ENCODE assay signal across 18 cellular contexts in the genomic region with DNA sequence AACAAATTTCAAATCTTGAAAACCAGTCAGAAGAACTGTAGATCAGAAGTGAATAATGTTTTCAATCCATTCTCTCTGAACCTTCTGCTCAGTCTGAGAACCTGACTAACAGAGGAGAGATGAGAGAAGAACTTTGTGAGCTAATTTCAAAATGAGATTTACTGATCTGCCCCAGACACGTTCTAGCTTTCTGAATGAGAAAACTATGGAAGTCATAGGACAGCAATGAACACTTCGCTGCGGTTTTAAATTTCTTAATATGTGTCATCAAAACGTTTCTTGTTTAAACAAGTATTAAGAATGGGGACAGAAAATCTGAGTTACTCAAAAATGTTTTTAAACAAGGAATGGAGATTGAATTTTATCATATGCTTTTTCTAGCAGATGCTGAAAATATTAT.
DNase-seq lines count a peak whose midpoint lies in the region; ATAC-seq and TF ChIP-seq lines count a peak whose summit lies in the region.
"Had no signal": no experiment of that assay in that cellular context is flagged by ENCODE, and none has a peak within 500 bp of the region (broad histone marks: within the 10 kb centered on the region; RNA-seq: fewer than 3 reads in every experiment).

No MANE protein-coding gene starts in this region.

- H3K27ac ChIP-seq in H9 (ENCODE audit: insufficient read length, low read depth, low read length) (no peak overlapping the region), RWPE2 (ENCODE audit: poor library complexity, severe bottlenecking) (no peak overlapping the region), osteoblast (ENCODE audit: low read depth, low read length) (peak overlapping the region; percentile 33), GM23338 (ENCODE audit: low read depth) (no peak overlapping the region), adrenal gland (no peak overlapping the region)
- H3K27ac ChIP-seq: 22Rv1, sigmoid colon, SJCRH30 had no signal

- H3K36me3 ChIP-seq in RWPE2 (ENCODE audit: low read depth) (no peaks in the 10 kb centered on the region), osteoblast (ENCODE audit: insufficient read depth, low read length) (no peaks in the 10 kb centered on the region), GM23338 (ENCODE audit: insufficient read depth) (no peaks in the 10 kb centered on the region), adrenal gland (replicated peaks in 1 of 2) (no peaks in the 10 kb centered on the region)
- H3K36me3 ChIP-seq: sigmoid colon, SJCRH30 had no signal

- no peak overlapping the region for H3K4ac ChIP-seq in H9 (ENCODE audit: low read depth, low read length)

- no peak overlapping the region for H3K9ac ChIP-seq in H9 (ENCODE audit: extremely low read depth, insufficient read length, low read length)

- no peaks in the 10 kb centered on the region for H3K79me2 ChIP-seq in H9 (ENCODE audit: insufficient read depth, low read length)
- no peaks in the 10 kb centered on the region for H3K79me2 ChIP-seq in osteoblast (ENCODE audit: insufficient read depth, low read length)
- H3K79me2 ChIP-seq in GM23338 (replicated peaks; ENCODE audit: insufficient read depth) = no peaks in the 10 kb centered on the region

- H3K4me2 ChIP-seq in H9 (ENCODE audit: insufficient read depth, insufficient read length, low read length) = no peak overlapping the region
- H3K4me2 ChIP-seq in osteoblast (ENCODE audit: insufficient read depth, low read length) = no peak overlapping the region
- H3K4me2 ChIP-seq in GM23338 = no peak overlapping the region

- no peak overlapping the region for H3K23ac ChIP-seq in H9 (ENCODE audit: insufficient read length, low read depth, low read length)

- no peaks in the 10 kb centered on the region for H3K79me1 ChIP-seq in H9 (ENCODE audit: insufficient read depth, low read depth, low read length, poor library complexity, severe bottlenecking)

- H3K56ac ChIP-seq in H9 (ENCODE audit: insufficient read length, low read depth, low read length) = no peak overlapping the region

- no peaks in the 10 kb centered on the region for H4K20me1 ChIP-seq in H9 (ENCODE audit: control insufficient read depth, insufficient read depth, insufficient read length)
- no peaks in the 10 kb centered on the region for H4K20me1 ChIP-seq in osteoblast (ENCODE audit: insufficient read depth, low read length)
- no peaks in the 10 kb centered on the region for H4K20me1 ChIP-seq in GM23338 (replicated peaks; ENCODE audit: insufficient read depth)

- no peaks in the 10 kb centered on the region for H3F3A ChIP-seq in GM23338 (replicated peaks; ENCODE audit: low read depth)

- H2BK120ac ChIP-seq in H9 (ENCODE audit: low read depth, low read length, poor library complexity, severe bottlenecking) = no peak overlapping the region

- no peak overlapping the region for H4K8ac ChIP-seq in H9 (replicated peaks; ENCODE audit: insufficient read length, low read depth, low read length)

- H3K4me3 Mint-ChIP-seq in H9 = no peak overlapping the region
- no peak overlapping the region for H3K4me3 Mint-ChIP-seq in GM23338
- H3K4me3 Mint-ChIP-seq: activated CD4-positive, alpha-beta T cell treated with anti-CD3 and anti-CD28 coated beads, Interleukin-2, amount 10 ng/mL, durations not matched to agents 7 days and 5 days had no signal

- H3K4me1 ChIP-seq in H9 (ENCODE audit: insufficient read depth, low read length) (no peaks in the 10 kb centered on the region), RWPE2 (ENCODE audit: insufficient read depth, poor library complexity, severe bottlenecking) (peaks cover 4% of the 10 kb centered on the region), osteoblast (ENCODE audit: insufficient read depth, low read length) (no peaks in the 10 kb centered on the region), GM23338 (ENCODE audit: insufficient read depth) (no peaks in the 10 kb centered on the region), adrenal gland (replicated peaks in 1 of 2) (no peaks in the 10 kb centered on the region)
- H3K4me1 ChIP-seq: SJCRH30 had no signal

- TF ChIP-seq CTCF in H9 (conservative IDR thresholded peaks at IDR 0.05) (no peak), RWPE2 (IDR thresholded peaks at IDR 0.05; ENCODE audit: poor library complexity, severe bottlenecking) (no peak), osteoblast (IDR thresholded peaks at IDR 0.05; ENCODE audit: extremely low read depth, low read depth, low read length) (no peak), GM23338 (conservative IDR thresholded peaks at IDR 0.05; ENCODE audit: low read depth in 2 of 2) (no peak), adrenal gland (IDR thresholded peaks at IDR 0.05) (no peak)

- no peak overlapping the region for H4K91ac ChIP-seq in H9 (ENCODE audit: insufficient read length, low read depth, low read length)

- H3K27ac Mint-ChIP-seq in H9 = no peak overlapping the region
- no peak overlapping the region for H3K27ac Mint-ChIP-seq in GM23338
- H3K27ac Mint-ChIP-seq: activated CD4-positive, alpha-beta T cell treated with anti-CD3 and anti-CD28 coated beads, Interleukin-2, amount 10 ng/mL, durations not matched to agents 7 days and 5 days had no signal

- no peaks in the 10 kb centered on the region for H3K9me3 ChIP-seq in H9 (ENCODE audit: control insufficient read depth, low read depth, low read length)
- no peaks in the 10 kb centered on the region for H3K9me3 ChIP-seq in RWPE2 (ENCODE audit: severe bottlenecking)
- no peaks in the 10 kb centered on the region for H3K9me3 ChIP-seq in osteoblast (ENCODE audit: low read depth, low read length)
- H3K9me3 ChIP-seq in adrenal gland (replicated peaks in 1 of 3) = no peaks in the 10 kb centered on the region
- H3K9me3 ChIP-seq: sigmoid colon, SJCRH30 had no signal

- no CpG with 5 or more reads among the region's 4 CpGs for WGBS in H9 (ENCODE audit: extremely low coverage, insufficient read length, low lambda C conversion rate)
- WGBS in adrenal gland, 4 donors = 58 to 71% (median 62%) methylated on average over 4 of the region's 4 CpGs

- H3K27me3 ChIP-seq in H9 (ENCODE audit: insufficient read depth, low read length) (no peaks in the 10 kb centered on the region), RWPE2 (ENCODE audit: insufficient read depth, poor library complexity, severe bottlenecking) (no peaks in the 10 kb centered on the region), osteoblast (ENCODE audit: insufficient read depth, low read length) (no peaks in the 10 kb centered on the region), GM23338 (ENCODE audit: insufficient read depth) (no peaks in the 10 kb centered on the region), adrenal gland (no peaks in the 10 kb centered on the region)
- H3K27me3 ChIP-seq: sigmoid colon, SJCRH30 had no signal

- H3K4me1 Mint-ChIP-seq in H9 (0 out of 4 replicates have a peak, but pooled peaks cover 0 to 3% of the 10 kb centered on the region in 2 experiments), GM23338 (no peaks in the 10 kb centered on the region)

- H3T11ph ChIP-seq in H9 (ENCODE audit: low read length) = no peak overlapping the region

- H3K23me2 ChIP-seq in H9 (ENCODE audit: insufficient read length, low read depth, low read length, poor library complexity, severe bottlenecking) = no peaks in the 10 kb centered on the region

- H3K36me3 Mint-ChIP-seq in H9 (ENCODE audit: insufficient read depth in 1 of 3, low read depth in 3 of 3) (peaks cover 0 to under 1% (median 0%) of the 10 kb centered on the region in 3 experiments; a peak in 1 of 7 replicates), GM23338 (ENCODE audit: low read depth) (0 out of 3 replicates have a peak, but pooled peaks cover 3% of the 10 kb centered on the region)

- no peak overlapping the region for H2AK5ac ChIP-seq in H9 (ENCODE audit: insufficient read length, low read length)

- H2BK15ac ChIP-seq in H9 (ENCODE audit: low read depth, low read length) = no peak overlapping the region

- H3K18ac ChIP-seq in H9 (ENCODE audit: insufficient read length, low read depth, low read length) = no peak overlapping the region

- intact Hi-C loops in adrenal gland (cut with DNase I) = no loop called here

- H2BK5ac ChIP-seq in H9 (ENCODE audit: insufficient read length, low read length) = no peak overlapping the region

- no peak overlapping the region for H4K5ac ChIP-seq in H9 (ENCODE audit: insufficient read length, low read depth, low read length)

- no peaks in the 10 kb centered on the region; the same call in 1 of the 2 replicates for H3K27me3 Mint-ChIP-seq in H9 (ENCODE audit: low read depth)
- no peaks in the 10 kb centered on the region for H3K27me3 Mint-ChIP-seq in GM23338 (ENCODE audit: insufficient read depth, low read depth, poor library complexity)

- H2BK12ac ChIP-seq in H9 (ENCODE audit: insufficient read length, low read depth, low read length) = no peak overlapping the region

- no peaks in the 10 kb centered on the region for H3K9me2 ChIP-seq in GM23338 (ENCODE audit: insufficient read depth)

- no peak overlapping the region for H3K14ac ChIP-seq in H9 (ENCODE audit: insufficient read depth, low read length)

- ATAC-seq in activated CD4-positive, CD25-positive, alpha-beta regulatory T cell treated with anti-CD3 and anti-CD28 coated beads, Interleukin-2, amount 50 U/mL, for 24 hours = peak; percentile 92 to 94
- ATAC-seq in RWPE2 (ENCODE audit: low read depth) (peak; percentile 64), GM23338 (no peak)
- ATAC-seq: left cardiac atrium had no signal

- no peak for DNase-seq in activated CD4-positive, CD25-positive, alpha-beta regulatory T cell (lab: John Stamatoyannopoulos, UW)
- no peak for DNase-seq in H9
- no peak for DNase-seq in RWPE2 (ENCODE audit: low spot score)
- DNase-seq in osteoblast (ENCODE audit: insufficient read length, low spot score, missing footprints) = no peak
- no peak for DNase-seq in kidney glomerular epithelial cell (lab: John Stamatoyannopoulos, UW)
- DNase-seq in GM23338 (ENCODE audit: low spot score) = no peak
- no peak for DNase-seq in adrenal gland
- DNase-seq: activated CD4-positive, alpha-beta T cell treated with anti-CD3 and anti-CD28 coated beads, Interleukin-2, amount 10 ng/mL, durations not matched to agents 7 days and 5 days; activated gamma-delta T cell treated with Interleukin-2 at 50 U/mL for 16 hours; hypothalamus; left cardiac atrium; NCI-H345; sigmoid colon; SJCRH30; stimulated activated CD4-positive, alpha-beta T cell treated with anti-CD3 and anti-CD28 coated beads, Interleukin-2, amount 100 ng/mL, for 48 hours; T1000 had no signal

- H2AFZ ChIP-seq in H9 (ENCODE audit: low read length) = peak overlapping the region; percentile 22
- H2AFZ ChIP-seq in osteoblast (ENCODE audit: low read length) = no peak overlapping the region
- no peak overlapping the region for H2AFZ ChIP-seq in GM23338

- TF ChIP-seq POLR2A in adrenal gland (IDR thresholded peaks at IDR 0.05) = no peak

- no peak overlapping the region for H3K4me3 ChIP-seq in RWPE2 (ENCODE audit: severe bottlenecking)
- no peak overlapping the region for H3K4me3 ChIP-seq in osteoblast (ENCODE audit: insufficient read depth, low read length)
- H3K4me3 ChIP-seq in GM23338 = no peak overlapping the region
- H3K4me3 ChIP-seq in adrenal gland = no peak overlapping the region
- H3K4me3 ChIP-seq: sigmoid colon, SJCRH30 had no signal

- H3K9me3 Mint-ChIP-seq in H9 (peaks cover 3% of the 10 kb centered on the region in 2 experiments), GM23338 (0 out of 3 replicates have a peak, but pooled peaks cover under 1% of the 10 kb centered on the region)
- H3K9me3 Mint-ChIP-seq: activated CD4-positive, alpha-beta T cell treated with anti-CD3 and anti-CD28 coated beads, Interleukin-2, amount 10 ng/mL, durations not matched to agents 7 days and 5 days had no signal

- H2BK20ac ChIP-seq in H9 (ENCODE audit: low read depth, low read length, poor library complexity, severe bottlenecking) = no peak overlapping the region
